In the genomic region with DNA sequence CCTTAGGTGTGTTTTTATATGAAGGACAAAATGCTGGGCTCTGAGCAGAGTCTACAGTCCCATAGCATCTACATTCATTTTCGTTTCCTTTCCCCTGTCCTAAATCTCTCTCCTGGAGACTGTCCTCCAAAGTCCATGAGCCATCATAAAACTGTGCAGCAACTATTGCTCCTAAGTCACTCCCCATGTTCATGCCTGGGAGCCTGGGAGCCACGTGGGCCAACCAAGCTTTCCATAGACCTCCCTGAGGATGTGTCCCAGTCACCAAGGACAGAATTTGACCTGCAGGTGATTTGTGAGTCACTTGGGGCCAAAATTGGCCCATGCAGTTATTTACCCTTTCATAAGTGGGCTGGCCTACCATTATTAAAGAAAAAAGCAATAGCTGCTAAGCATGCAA, we compare ENCODE assay signal across 17 cellular contexts. TPM values are rescaled to one million over a fixed set of nuclear protein-coding genes. Genes with fewer than 3 reads are reported as not detected.
DNase-seq lines count a peak whose midpoint lies in the region; ATAC-seq and TF ChIP-seq lines count a peak whose summit lies in the region.
"Had no signal": no experiment of that assay in that cellular context is flagged by ENCODE, and none has a peak within 500 bp of the region (broad histone marks: within the 10 kb centered on the region; RNA-seq: fewer than 3 reads in every experiment).

No MANE protein-coding gene starts in this region.

- H3K9ac ChIP-seq in MM.1S (ENCODE audit: low read length), result no peak overlapping the region

- H3K27ac ChIP-seq in breast epithelium (peak overlapping the region; percentile 57 to 84), esophagus squamous epithelium (peak overlapping the region; percentile 66 to 90 (median 77)), suprapubic skin (peak overlapping the region; percentile 54), MM.1S (ENCODE audit: low read length) (no peak overlapping the region)

- H3F3A ChIP-seq in MM.1S (ENCODE audit: insufficient read depth, low read length), result 0 out of 2 replicates have a peak, but pooled peaks cover 4% of the 10 kb centered on the region

- H3K4me2 ChIP-seq in MM.1S (ENCODE audit: low read depth, low read length), result no peak overlapping the region

- TF ChIP-seq POLR2A in breast epithelium (IDR thresholded peaks at IDR 0.05), result no peak
- no peak for TF ChIP-seq POLR2A in esophagus squamous epithelium (IDR thresholded peaks at IDR 0.05)
- TF ChIP-seq POLR2A in suprapubic skin (IDR thresholded peaks at IDR 0.05), result no peak

- H3K79me2 ChIP-seq in MM.1S (ENCODE audit: low read length), result no peaks in the 10 kb centered on the region

- POLR2A ChIA-PET in MCF 10A (lab: Yijun Ruan, JAX), result interaction anchor here (0.7 to 12.5 kb wide), 7 partner anchors 10 to 491 kb away, joined by 3 to 273 read pairs (median 3); no protein-coding TSS in a partner anchor

- H3K36me3 ChIP-seq in breast epithelium (no peaks in the 10 kb centered on the region), esophagus squamous epithelium (peaks cover 0 to 81% (median 0%) of the 10 kb centered on the region in 3 donors), suprapubic skin (no peaks in the 10 kb centered on the region), MM.1S (replicated peaks; ENCODE audit: insufficient read depth, low read length) (no peaks in the 10 kb centered on the region)

- no peaks in the 10 kb centered on the region for H3K27me3 ChIP-seq in breast epithelium
- no peaks in the 10 kb centered on the region for H3K27me3 ChIP-seq in esophagus squamous epithelium
- no peaks in the 10 kb centered on the region for H3K27me3 ChIP-seq in suprapubic skin
- H3K27me3 ChIP-seq in MM.1S (replicated peaks; ENCODE audit: insufficient read depth, low read length), result no peaks in the 10 kb centered on the region

- CTCF ChIA-PET in MCF 10A (lab: Yijun Ruan, JAX), result interaction anchor here (0.6 to 2.9 kb wide), 5 partner anchors 39 to 742 kb away, joined by 3 to 15 read pairs (median 4); no protein-coding TSS in a partner anchor

- no peaks in the 10 kb centered on the region for H4K20me1 ChIP-seq in MM.1S (ENCODE audit: insufficient read depth, low read length)

- H3K9me3 Mint-ChIP-seq in MCF 10A (ENCODE audit: unreplicated experiment), result no peaks in the 10 kb centered on the region
- H3K9me3 Mint-ChIP-seq: CD8-positive, alpha-beta memory T cell had no signal

- TF ChIP-seq CTCF in breast epithelium (IDR thresholded peaks at IDR 0.05) (no peak), MCF 10A (IDR thresholded peaks at IDR 0.05; ENCODE audit: unreplicated experiment) (no peak), esophagus squamous epithelium (IDR thresholded peaks at IDR 0.05) (no peak), suprapubic skin (IDR thresholded peaks at IDR 0.05) (no peak), MM.1S (IDR thresholded peaks at IDR 0.05; ENCODE audit: low read length) (no peak)

- H3K4me3 ChIP-seq in breast epithelium (no peak overlapping the region), esophagus squamous epithelium (no peak overlapping the region), suprapubic skin (no peak overlapping the region), MM.1S (ENCODE audit: low read length) (no peak overlapping the region)

- H3K4me1 Mint-ChIP-seq in MCF 10A (ENCODE audit: insufficient read depth, unreplicated experiment), result peaks cover 49% of the 10 kb centered on the region

- ATAC-seq in GM18909 (IDR thresholded peaks at IDR 0.05; ENCODE audit: poor library complexity, unreplicated experiment) (no peak), HG03378 (IDR thresholded peaks at IDR 0.05; ENCODE audit: unreplicated experiment) (no peak)
- ATAC-seq: SK-N-SH treated with all-trans-retinoic acid at 6 μM for 48 hours had no signal

- H3K4me3 Mint-ChIP-seq in MCF 10A (ENCODE audit: unreplicated experiment), result no peak overlapping the region

- H3K9me3 ChIP-seq in breast epithelium (no peaks in the 10 kb centered on the region), esophagus squamous epithelium (no peaks in the 10 kb centered on the region), suprapubic skin (no peaks in the 10 kb centered on the region), MM.1S (replicated peaks; ENCODE audit: insufficient read depth, low read length) (no peaks in the 10 kb centered on the region)

- no peak overlapping the region for H2AFZ ChIP-seq in MM.1S (ENCODE audit: low read length)

- 41 to 71% methylated on average over 2 of the region's 2 CpGs for WGBS in esophagus squamous epithelium, 2 donors
- 76% methylated on average over 2 of the region's 2 CpGs for WGBS in suprapubic skin

- intact Hi-C loops in breast epithelium (cut with DNase I; ENCODE audit: low total_unique reads), result no loop called here
- intact Hi-C loops in MCF 10A (cut with micrococcal nuclease), result no loop called here
- intact Hi-C loops in esophagus squamous epithelium (cut with DNase I), result no loop called here

- BruUV-seq in MCF 10A (replicated peaks; lab: Mats Ljungman, UMichigan), result no TSS peak

- H3K4me1 ChIP-seq in breast epithelium (peaks cover 0 to 16% of the 10 kb centered on the region in 2 donors), esophagus squamous epithelium (peaks cover 27 to 100% (median 38%) of the 10 kb centered on the region in 3 donors), suprapubic skin (peaks cover 79% of the 10 kb centered on the region), MM.1S (ENCODE audit: low read length) (peaks cover 11% of the 10 kb centered on the region)

- no peak for DNase-seq in breast epithelium (ENCODE audit: low spot score in 2 of 2)
- no peak for DNase-seq in MCF 10A (ENCODE audit: unreplicated experiment)
- peak; percentile 23 for DNase-seq in RPMI7951 (ENCODE audit: low read depth)
- DNase-seq in esophagus squamous epithelium (lab: John Stamatoyannopoulos, UW), result no peak
- DNase-seq in suprapubic skin (ENCODE audit: low spot score in 2 of 2), result no peak
- no peak for DNase-seq in MM.1S
- DNase-seq: CD8-positive, alpha-beta memory T cell; DMS53; HCEC 1CT; NCI-H1092; NCI-H2227 treated with DMSO at 0.1 percent for 48 hours; Right ventricle myocardium superior had no signal

- H3K27me3 Mint-ChIP-seq in MCF 10A (ENCODE audit: insufficient read depth, unreplicated experiment), result no peaks in the 10 kb centered on the region

- no peak for TF ChIP-seq EP300 in suprapubic skin (IDR thresholded peaks at IDR 0.05)

- peaks cover 11% of the 10 kb centered on the region for H3K36me3 Mint-ChIP-seq in MCF 10A (ENCODE audit: insufficient read depth, unreplicated experiment)
- H3K36me3 Mint-ChIP-seq: CD8-positive, alpha-beta memory T cell had no signal

- no peaks in the 10 kb centered on the region for H3K9me2 ChIP-seq in MM.1S (replicated peaks; ENCODE audit: insufficient read depth, low read length)

- H3K27ac Mint-ChIP-seq in MCF 10A (ENCODE audit: low read depth, unreplicated experiment), result no peak overlapping the region

RNA-seq across cellular contexts. Expression of gene EHF, which starts 28.7 kb away (rescaled TPM):
- total RNA-seq in breast epithelium, result 100 to 1,000 TPM in 2 of 3 donors, under 1 TPM in 1; 0.16 to 392 (median 132) TPM
- total RNA-seq in MCF 10A (2022), result 0.54 and 1.1 TPM in 2 replicates
- 0.68 TPM in 1 of 2 replicates, not detected in the other for total RNA-seq in RPMI7951 (2014; rRNA removed; shearing (Covaris generic))
- total RNA-seq in esophagus squamous epithelium, result 100 to 1,000 TPM; 265 to 388 (median 325) TPM
- 100 to 1,000 TPM in 3 of 4 donors, 10 to 100 TPM in 1; 99.2 to 138 (median 118) TPM for total RNA-seq in suprapubic skin
- total RNA-seq: A673, HT1080 had no signal
